In the genomic region with DNA sequence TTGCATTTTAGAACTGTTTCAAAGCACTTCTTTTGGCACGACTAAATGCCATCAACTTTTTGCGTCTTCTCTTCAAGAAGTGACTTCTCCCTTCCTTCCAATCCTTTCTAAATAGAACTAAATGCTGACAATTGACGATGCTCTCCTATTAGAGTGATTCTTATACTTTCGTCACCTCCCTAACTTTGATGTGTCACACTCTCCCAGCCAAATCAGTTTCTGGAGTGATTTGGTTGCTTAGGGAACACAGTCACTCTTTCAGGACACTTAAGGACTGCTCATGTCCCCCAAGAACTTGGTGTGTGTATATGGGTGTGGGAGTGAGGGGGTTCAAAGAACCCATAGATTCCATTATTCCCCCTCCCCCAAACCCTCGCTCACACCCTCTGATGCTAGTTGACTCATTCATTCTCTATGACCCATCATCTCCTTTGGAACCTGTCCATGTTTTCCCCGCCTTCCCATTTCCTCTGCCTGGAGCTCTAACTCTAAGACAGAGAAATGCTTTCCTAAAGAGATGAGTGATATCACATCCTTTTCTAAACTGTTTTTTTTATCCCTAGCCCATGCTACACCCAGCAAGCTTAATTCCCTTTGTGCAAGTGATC, we compare ENCODE assay signal across 13 cellular contexts. TPM values are rescaled to one million over a fixed set of nuclear protein-coding genes. Genes with fewer than 3 reads are reported as not detected.
DNase-seq lines count a peak whose midpoint lies in the region; ATAC-seq, FAIRE-seq and TF ChIP-seq lines count a peak whose summit lies in the region.
"Had no signal": no experiment of that assay in that cellular context is flagged by ENCODE, and none has a peak within 500 bp of the region (broad histone marks: within the 10 kb centered on the region; RNA-seq: fewer than 3 reads in every experiment).

No MANE protein-coding gene starts in this region.

- 88% methylated on average over 6 of the region's 6 CpGs for WGBS in esophagus muscularis mucosa
- 94% methylated on average over 6 of the region's 6 CpGs for WGBS in hepatocyte (ENCODE audit: low lambda C conversion rate, missing lambda C conversion rate)

- DNase-seq in H54 (ENCODE audit: insufficient read length, low spot score) (no peak), RWPE2 (ENCODE audit: low spot score) (peak; percentile 73), fibroblast of the aortic adventitia (ENCODE audit: low read depth) (peak; percentile 79), smooth muscle cell of the brain vasculature (ENCODE audit: low read depth, low spot score) (peak; percentile 40), NCI-H146 treated with DMSO at 0.1 percent for 48 hours (lab: John Stamatoyannopoulos, UW; ENCODE audit: unreplicated experiment) (no peak), NCI-H446 treated with DMSO at 0.1 percent for 48 hours (lab: John Stamatoyannopoulos, UW) (no peak), esophagus muscularis mucosa (ENCODE audit: extremely low spot score) (no peak), hepatocyte (ENCODE audit: low spot score) (no peak)
- DNase-seq: activated CD4-positive, alpha-beta T cell treated with anti-CD3 and anti-CD28 coated beads for 36 hours; head of caudate nucleus; NCI-H524; testis had no signal

- no peak overlapping the region for H3K4me3 ChIP-seq in RWPE2 (ENCODE audit: severe bottlenecking)
- no peak overlapping the region for H3K4me3 ChIP-seq in fibroblast of the aortic adventitia (ENCODE audit: low read depth, low read length)
- H3K4me3 ChIP-seq in esophagus muscularis mucosa, result no peak overlapping the region
- H3K4me3 ChIP-seq in hepatocyte, result no peak overlapping the region
- H3K4me3 ChIP-seq: SK-N-MC, testis had no signal

- TF ChIP-seq EP300 in esophagus muscularis mucosa (IDR thresholded peaks at IDR 0.05), result no peak

- peak; percentile 88 for ATAC-seq in RWPE2 (ENCODE audit: low read depth)
- ATAC-seq: activated CD4-positive, alpha-beta T cell treated with anti-CD3 and anti-CD28 coated beads for 36 hours had no signal

- no peaks in the 10 kb centered on the region for H4K20me1 ChIP-seq in hepatocyte (ENCODE audit: insufficient read depth, poor library complexity, severe bottlenecking)

- H3K79me2 ChIP-seq in hepatocyte, result no peaks in the 10 kb centered on the region

- intact Hi-C loops in esophagus muscularis mucosa (cut with DNase I), result no loop called here

- H3K27me3 ChIP-seq in RWPE2 (ENCODE audit: insufficient read depth, poor library complexity, severe bottlenecking) (no peaks in the 10 kb centered on the region), esophagus muscularis mucosa (no peaks in the 10 kb centered on the region), hepatocyte (no peaks in the 10 kb centered on the region)
- H3K27me3 ChIP-seq: testis had no signal

- H3K27ac ChIP-seq in RWPE2 (ENCODE audit: poor library complexity, severe bottlenecking) (peak overlapping the region; percentile 100), esophagus muscularis mucosa (replicated peaks in 1 of 4) (no peak overlapping the region), hepatocyte (no peak overlapping the region)
- H3K27ac ChIP-seq: SK-N-MC, testis had no signal

- no peaks in the 10 kb centered on the region for H3K36me3 ChIP-seq in RWPE2 (ENCODE audit: low read depth)
- no peaks in the 10 kb centered on the region for H3K36me3 ChIP-seq in esophagus muscularis mucosa
- H3K36me3 ChIP-seq in hepatocyte (replicated peaks; ENCODE audit: insufficient read depth, low read depth), result no peaks in the 10 kb centered on the region

- H3K4me1 ChIP-seq in RWPE2 (ENCODE audit: insufficient read depth, poor library complexity, severe bottlenecking) (peaks cover 59% of the 10 kb centered on the region), esophagus muscularis mucosa (no peaks in the 10 kb centered on the region), hepatocyte (ENCODE audit: insufficient read depth) (no peaks in the 10 kb centered on the region)
- H3K4me1 ChIP-seq: testis had no signal

- TF ChIP-seq CTCF in RWPE2 (IDR thresholded peaks at IDR 0.05; ENCODE audit: poor library complexity, severe bottlenecking) (no peak), fibroblast of the aortic adventitia (IDR thresholded peaks at IDR 0.05; ENCODE audit: insufficient read depth, low read length) (no peak), esophagus muscularis mucosa (IDR thresholded peaks at IDR 0.05) (no peak), hepatocyte (IDR thresholded peaks at IDR 0.05; ENCODE audit: poor library complexity) (no peak)

- H3K9me3 ChIP-seq in RWPE2 (ENCODE audit: severe bottlenecking) (no peaks in the 10 kb centered on the region), esophagus muscularis mucosa (no peaks in the 10 kb centered on the region), hepatocyte (ENCODE audit: low read depth) (no peaks in the 10 kb centered on the region)
- H3K9me3 ChIP-seq: testis had no signal

- no peaks in the 10 kb centered on the region for H3K9me2 ChIP-seq in hepatocyte (replicated peaks; ENCODE audit: insufficient read depth)

- H2AFZ ChIP-seq in hepatocyte, result no peak overlapping the region

- no peak overlapping the region for H3K4me2 ChIP-seq in hepatocyte

- peak; percentile 86 for FAIRE-seq in H54 (lab: Jason Lieb, UNC)

- TF ChIP-seq POLR2A in H54 (IDR thresholded peaks at IDR 0.05; ENCODE audit: low read depth, low read length), result no peak
- TF ChIP-seq POLR2A in esophagus muscularis mucosa (IDR thresholded peaks at IDR 0.05; ENCODE audit: low read depth), result no peak

RNA-seq across cellular contexts. Expression of a gene that starts 26.8 kb away (rescaled TPM):
- 0.54 TPM in 1 of 2 replicates, not detected in the other for total RNA-seq in fibroblast of the aortic adventitia (ENCODE audit: low replicate concordance)
- total RNA-seq in esophagus muscularis mucosa, result 10 to 100 TPM in 1 of 4 donors, 1 to 10 TPM in 3; 1.4 to 18.6 (median 4.4) TPM
- 116 and 128 TPM in 2 replicates for total RNA-seq in hepatocyte
- polyA plus RNA-seq in hepatocyte, result 129 and 135 TPM in 2 replicates

RNA-seq across cellular contexts. Expression of a gene that starts 53.2 kb away (rescaled TPM):
- 15.0 TPM in 1 of 2 replicates, not detected in the other for total RNA-seq in fibroblast of the aortic adventitia (ENCODE audit: low replicate concordance)
- 1 to 10 TPM; 2.4 to 4.6 (median 3.7) TPM for total RNA-seq in esophagus muscularis mucosa
- 18.9 and 28.3 TPM in 2 replicates for total RNA-seq in hepatocyte
- polyA plus RNA-seq in hepatocyte, result 4.5 and 5.7 TPM in 2 replicates
- total RNA-seq: activated CD4-positive, alpha-beta T cell treated with anti-CD3 and anti-CD28 coated beads for 36 hours had no signal

Comparison
In these comparisons a context has a peak if more than half of its experiments do, and no peak if none do; other contexts are left out.
1. DNase-seq: peak in RWPE2 (single experiment), fibroblast of the aortic adventitia (single experiment) and smooth muscle cell of the brain vasculature (single experiment); none in H54 (single experiment), NCI-H146 treated with DMSO at 0.1 percent for 48 hours (single experiment), NCI-H446 treated with DMSO at 0.1 percent for 48 hours (single experiment), esophagus muscularis mucosa (single experiment) and hepatocyte (single experiment).